10 cellular contexts compared by ENCODE assay signal in the genomic region with DNA sequence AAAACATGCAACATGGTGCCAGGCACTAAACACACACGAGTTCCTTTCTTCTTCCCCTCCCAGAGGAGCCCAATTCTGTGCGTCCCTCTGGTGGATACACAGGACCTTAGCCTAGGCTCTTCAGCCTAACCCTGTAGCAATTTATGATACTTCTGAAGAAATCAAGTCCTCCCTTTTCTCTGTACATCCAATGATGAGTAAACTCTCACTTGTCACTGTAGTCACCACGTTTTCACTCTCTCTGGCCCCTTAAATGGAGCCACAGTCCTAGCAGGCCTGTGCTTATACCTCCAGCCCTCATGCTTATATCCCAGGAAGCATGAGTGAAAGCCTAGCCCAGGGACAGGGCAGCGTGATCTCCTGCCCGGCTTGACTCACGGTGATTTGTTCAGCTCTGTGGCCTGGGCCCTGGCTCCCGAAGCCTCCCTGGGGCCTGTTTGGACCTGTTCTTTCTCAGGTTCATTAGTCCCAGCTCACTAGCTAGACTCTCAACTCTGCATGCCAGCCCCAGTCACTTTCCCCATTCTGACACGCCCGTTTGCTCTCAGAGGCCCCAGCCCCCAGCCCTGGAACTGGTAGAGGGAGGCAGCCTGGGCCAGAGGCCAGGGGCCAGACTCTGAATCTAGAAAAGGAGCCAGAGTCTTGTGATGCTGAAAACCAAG. TPM values are rescaled to one million over a fixed set of nuclear protein-coding genes. Genes with fewer than 3 reads are reported as not detected.
DNase-seq lines count a peak whose midpoint lies in the region; ATAC-seq and TF ChIP-seq lines count a peak whose summit lies in the region.
"Had no signal": no experiment of that assay in that cellular context is flagged by ENCODE, and none has a peak within 500 bp of the region (broad histone marks: within the 10 kb centered on the region; RNA-seq: fewer than 3 reads in every experiment).

No MANE protein-coding gene starts in this region.

- WGBS in prostate gland: 45% methylated on average over 9 of the region's 9 CpGs

- H3K27me3 ChIP-seq in prostate gland (replicated peaks; ENCODE audit: insufficient read depth): no peaks in the 10 kb centered on the region
- H3K27me3 ChIP-seq: brain microvascular endothelial cell had no signal

- no peak for TF ChIP-seq POLR2A in prostate gland (IDR thresholded peaks at IDR 0.05)

- intact Hi-C loops in prostate gland (cut with DNase I): no loop called here

- ATAC-seq in esophagus mucosa: peak; percentile 90
- ATAC-seq in HG02623 (IDR thresholded peaks at IDR 0.05; ENCODE audit: unreplicated experiment): no peak
- ATAC-seq in GM19395 (IDR thresholded peaks at IDR 0.05; ENCODE audit: unreplicated experiment): no peak

- peak overlapping the region; percentile 68 for H3K27ac ChIP-seq in prostate gland
- H3K27ac ChIP-seq: brain microvascular endothelial cell had no signal

- no peaks in the 10 kb centered on the region for H3K36me3 ChIP-seq in prostate gland
- H3K36me3 ChIP-seq: brain microvascular endothelial cell had no signal

- no peak overlapping the region for H3K4me3 ChIP-seq in prostate gland

- no peak for TF ChIP-seq CTCF in prostate gland (IDR thresholded peaks at IDR 0.05)

- no peaks in the 10 kb centered on the region for H3K9me3 ChIP-seq in prostate gland

- no peaks in the 10 kb centered on the region for H3K4me1 ChIP-seq in prostate gland (replicated peaks)

- DNase-seq in DMS79 treated with DMSO at 0.1 percent for 48 hours (lab: John Stamatoyannopoulos, UW) (peak; percentile 96), NCI-H226 (peak; percentile 29), prostate gland (ENCODE audit: low spot score) (peak; percentile 73), DMS153 (lab: John Stamatoyannopoulos, UW) (no peak)
- DNase-seq in activated CD8-positive, alpha-beta memory T cell treated with anti-CD3 and anti-CD28 coated beads, Interleukin-2, amount 50 U/mL, for 4 hours: no peak
- DNase-seq: brain microvascular endothelial cell, NCI-H2227 treated with DMSO at 0.1 percent for 48 hours had no signal

RNA-seq across cellular contexts. Expression of a gene that starts 24.1 kb away (rescaled TPM):
- total RNA-seq in esophagus mucosa (62.9 TPM), prostate gland (10 to 100 TPM; 57.8 to 69.7 TPM)

Comparison
In these comparisons a context has a peak if more than half of its experiments do, and no peak if none do; other contexts are left out.
1. DNase-seq: peak in DMS79 treated with DMSO at 0.1 percent for 48 hours (single experiment), NCI-H226 (single experiment) and prostate gland (single experiment); none in DMS153 (single experiment) and activated CD8-positive, alpha-beta memory T cell treated with anti-CD3 and anti-CD28 coated beads, Interleukin-2, amount 50 U/mL, for 4 hours (single experiment).